Comparison of ENCODE assay signal across 16 cellular contexts in the genomic region with DNA sequence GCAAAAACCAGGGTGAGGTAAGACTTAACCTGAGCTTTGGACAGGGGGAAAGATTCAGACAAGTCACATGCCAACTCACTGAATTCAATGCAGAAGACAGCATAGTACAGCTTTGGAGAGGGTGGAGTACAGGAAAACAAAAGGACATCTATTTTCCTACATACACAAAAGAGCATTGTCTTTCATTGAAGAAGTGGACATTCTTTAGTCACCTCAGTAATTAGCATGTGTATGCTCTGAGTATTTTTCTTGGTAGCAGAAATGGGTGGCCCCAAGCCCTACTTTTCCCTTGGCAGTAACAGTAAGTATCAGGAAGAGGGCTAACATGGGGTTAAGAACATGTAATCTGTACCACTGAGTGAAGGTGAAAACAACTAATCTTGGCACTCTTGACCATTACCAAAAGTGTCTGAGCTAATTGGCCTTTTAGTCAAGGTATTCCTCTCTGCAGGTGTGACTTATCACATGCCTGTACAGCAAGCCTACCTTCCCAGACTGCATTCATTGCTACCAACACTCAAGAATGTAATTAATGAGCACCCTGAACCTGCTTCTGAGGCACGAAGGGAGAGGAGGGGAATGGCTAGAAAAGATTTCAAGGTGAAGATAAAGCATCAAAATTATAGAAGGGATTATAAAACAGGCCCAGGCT. TPM values are rescaled to one million over a fixed set of nuclear protein-coding genes. Genes with fewer than 3 reads are reported as not detected.
DNase-seq lines count a peak whose midpoint lies in the region; ATAC-seq and TF ChIP-seq lines count a peak whose summit lies in the region.
"Had no signal": no experiment of that assay in that cellular context is flagged by ENCODE, and none has a peak within 500 bp of the region (broad histone marks: within the 10 kb centered on the region; RNA-seq: fewer than 3 reads in every experiment).

No MANE protein-coding gene starts in this region.

- peak; percentile 68 for DNase-seq in Ammon's horn (ENCODE audit: low spot score)
- DNase-seq in HT-29 (ENCODE audit: low spot score): peak; percentile 61
- no peak for DNase-seq in dorsolateral prefrontal cortex
- no peak for DNase-seq in left colon
- DNase-seq in NCI-H1930 (lab: John Stamatoyannopoulos, UW): no peak
- DNase-seq in stimulated activated effector memory CD8-positive, alpha-beta T cell treated with anti-CD3 and anti-CD28 coated beads, Interleukin-12 subunit alpha, Interleukin-12 subunit beta, amount 100 ng/mL, for 72 hours (ENCODE audit: low spot score in 2 of 2): no peak
- DNase-seq in effector memory CD4-positive, alpha-beta T cell: no peak
- no peak for DNase-seq in NAMALWA (ENCODE audit: low spot score)
- DNase-seq: activated CD4-positive, alpha-beta T cell treated with anti-CD3 and anti-CD28 coated beads for 4 hours; NCI-H2029; NCI-H446; psoas muscle; stimulated activated CD4-positive, alpha-beta T cell treated with anti-CD3 and anti-CD28 coated beads, Interleukin-4, amount 100 ng/mL, for 4 hours had no signal

- no peaks in the 10 kb centered on the region for H3K27me3 ChIP-seq in dorsolateral prefrontal cortex
- no peaks in the 10 kb centered on the region for H3K27me3 ChIP-seq in effector memory CD4-positive, alpha-beta T cell (replicated peaks; ENCODE audit: control insufficient read depth, insufficient read depth, low read length, poor library complexity, severe bottlenecking)
- H3K27me3 ChIP-seq: neural progenitor cell had no signal

- H3K9me3 ChIP-seq in effector memory CD4-positive, alpha-beta T cell (ENCODE audit: control insufficient read depth, low read length): no peaks in the 10 kb centered on the region
- H3K9me3 ChIP-seq: psoas muscle had no signal

- H3K27ac ChIP-seq in dorsolateral prefrontal cortex: peak overlapping the region in 45 of 59 donors; percentile 5 to 90 (median 71)
- H3K27ac ChIP-seq in effector memory CD4-positive, alpha-beta T cell (ENCODE audit: insufficient read depth, low read length, poor library complexity, severe bottlenecking): no peak overlapping the region
- H3K27ac ChIP-seq: neural progenitor cell, psoas muscle had no signal

- H3K36me3 Mint-ChIP-seq in stimulated activated effector memory CD8-positive, alpha-beta T cell treated with anti-CD3 and anti-CD28 coated beads, Interleukin-12 subunit alpha, Interleukin-12 subunit beta, amount 100 ng/mL, for 72 hours: no peaks in the 10 kb centered on the region
- H3K36me3 Mint-ChIP-seq: CD14-positive monocyte, neural progenitor cell had no signal

- peaks cover 8% of the 10 kb centered on the region for H3K4me1 ChIP-seq in effector memory CD4-positive, alpha-beta T cell (ENCODE audit: control insufficient read depth, insufficient read depth, low read length, poor library complexity, severe bottlenecking)
- H3K4me1 ChIP-seq: psoas muscle had no signal

- peak overlapping the region in 2 of 59 donors; percentile 6 to 11 for H3K4me3 ChIP-seq in dorsolateral prefrontal cortex
- H3K4me3 ChIP-seq in effector memory CD4-positive, alpha-beta T cell (ENCODE audit: insufficient read depth, low read depth, low read length, poor library complexity, severe bottlenecking): no peak overlapping the region
- H3K4me3 ChIP-seq: K562, neural progenitor cell, psoas muscle had no signal

- H3K27ac Mint-ChIP-seq in stimulated activated effector memory CD8-positive, alpha-beta T cell treated with anti-CD3 and anti-CD28 coated beads, Interleukin-12 subunit alpha, Interleukin-12 subunit beta, amount 100 ng/mL, for 72 hours: no peak overlapping the region
- H3K27ac Mint-ChIP-seq: CD14-positive monocyte, neural progenitor cell had no signal

- TF ChIP-seq CTCF in dorsolateral prefrontal cortex (IDR thresholded peaks at IDR 0.05 in 54 of 56, conservative IDR thresholded peaks at IDR 0.05 in 2 of 56; ENCODE audit: low read depth in 1 of 56, partially characterized antibody in 56 of 56): peak in 1 of 56 donors; percentile 11

- intact Hi-C loops in dorsolateral prefrontal cortex (cut with DNase I) (loop anchor here in 1 of 2 donors (2.0 to 5.0 kb wide), 2 partner anchors 30 to 55 kb away; no protein-coding TSS in a partner anchor), left colon (cut with DNase I, micrococcal nuclease) (no loop called here)

- no peak overlapping the region for H3K4me3 Mint-ChIP-seq in stimulated activated effector memory CD8-positive, alpha-beta T cell treated with anti-CD3 and anti-CD28 coated beads, Interleukin-12 subunit alpha, Interleukin-12 subunit beta, amount 100 ng/mL, for 72 hours
- H3K4me3 Mint-ChIP-seq: CD14-positive monocyte, neural progenitor cell had no signal

- peaks cover 2% of the 10 kb centered on the region for H3K9me3 Mint-ChIP-seq in stimulated activated effector memory CD8-positive, alpha-beta T cell treated with anti-CD3 and anti-CD28 coated beads, Interleukin-12 subunit alpha, Interleukin-12 subunit beta, amount 100 ng/mL, for 72 hours
- H3K9me3 Mint-ChIP-seq: neural progenitor cell had no signal

- no peaks in the 10 kb centered on the region for H3K36me3 ChIP-seq in effector memory CD4-positive, alpha-beta T cell (ENCODE audit: control insufficient read depth, insufficient read depth, low read length)
- H3K36me3 ChIP-seq: neural progenitor cell had no signal

- peak; percentile 17 for ATAC-seq in left colon
- ATAC-seq in stimulated activated effector memory CD8-positive, alpha-beta T cell treated with anti-CD3 and anti-CD28 coated beads, Interleukin-12 subunit alpha, Interleukin-12 subunit beta, amount 100 ng/mL, for 72 hours: no peak
- ATAC-seq: K562, psoas muscle had no signal

- peaks cover 62% of the 10 kb centered on the region for H3K4me1 Mint-ChIP-seq in stimulated activated effector memory CD8-positive, alpha-beta T cell treated with anti-CD3 and anti-CD28 coated beads, Interleukin-12 subunit alpha, Interleukin-12 subunit beta, amount 100 ng/mL, for 72 hours

RNA-seq across cellular contexts. Expression of gene SYTL2, which starts 33.9 kb away (rescaled TPM):
- total RNA-seq in HT-29 (2014; rRNA removed; shearing (Covaris generic)): 16.6 and 18.7 TPM in 2 replicates
- 100 to 1,000 TPM in 112 of 120 experiments, 10 to 100 TPM in 8; 74.0 to 191 (median 133) TPM for total RNA-seq in dorsolateral prefrontal cortex
- 100 to 1,000 TPM; 300 to 306 TPM for total RNA-seq in left colon

Comparison
In these comparisons a context has a peak if more than half of its experiments do, and no peak if none do; other contexts are left out.
1. DNase-seq: peak in Ammon's horn (single experiment) and HT-29 (single experiment); none in dorsolateral prefrontal cortex (0 of 10), left colon (0 of 2), NCI-H1930 (0 of 2), stimulated activated effector memory CD8-positive, alpha-beta T cell treated with anti-CD3 and anti-CD28 coated beads, Interleukin-12 subunit alpha, Interleukin-12 subunit beta, amount 100 ng/mL, for 72 hours (0 of 2), effector memory CD4-positive, alpha-beta T cell (0 of 3) and NAMALWA (single experiment).